In the genomic region with DNA sequence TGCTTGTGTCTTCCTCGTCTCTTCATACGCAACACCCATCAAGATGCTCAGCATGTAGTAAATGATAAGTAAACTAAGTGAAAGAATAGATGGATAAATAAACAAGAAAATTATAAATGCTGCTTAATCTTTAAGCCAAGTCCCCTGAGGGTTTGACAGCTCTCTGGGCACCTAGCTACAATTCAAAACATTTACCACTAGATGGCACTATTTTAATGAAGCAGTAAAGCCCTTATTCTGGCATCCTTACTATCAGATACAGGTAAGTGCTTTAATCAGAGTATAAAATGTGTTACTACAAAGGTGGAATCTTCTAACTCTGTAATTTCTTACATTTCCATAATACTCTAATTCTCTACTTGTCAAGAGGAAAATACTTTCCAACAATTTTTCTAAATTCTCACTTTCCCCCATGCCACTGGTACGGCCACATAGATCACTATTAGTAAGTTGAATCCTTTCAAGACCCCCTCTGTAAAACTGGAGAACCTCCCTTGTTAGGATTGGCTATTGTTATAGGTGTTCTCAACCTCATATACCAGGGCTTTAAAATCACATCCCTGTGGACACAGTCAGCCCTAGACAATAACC, we compare ENCODE assay signal across 8 cellular contexts.
DNase-seq lines count a peak whose midpoint lies in the region; ATAC-seq and TF ChIP-seq lines count a peak whose summit lies in the region.

No MANE protein-coding gene starts in this region.

- no peak overlapping the region for H2BK120ac ChIP-seq in mesenchymal stem cell (ENCODE audit: low read depth, low read length)

- H3K4me3 Mint-ChIP-seq in CD4-positive, CD25-positive, alpha-beta regulatory T cell: no peak overlapping the region
- H3K4me3 Mint-ChIP-seq in chondrocyte (ENCODE audit: unreplicated experiment): no peak overlapping the region

- H3K9ac ChIP-seq in mesenchymal stem cell (ENCODE audit: low read length): no peak overlapping the region

- no peak overlapping the region for H3K27ac ChIP-seq in CD4-positive, CD25-positive, alpha-beta regulatory T cell (ENCODE audit: insufficient read depth, low read length, poor library complexity, severe bottlenecking)
- no peak overlapping the region for H3K27ac ChIP-seq in mesenchymal stem cell (ENCODE audit: low read length, poor library complexity, severe bottlenecking)
- H3K27ac ChIP-seq in effector memory CD4-positive, alpha-beta T cell (ENCODE audit: insufficient read depth, low read length, poor library complexity, severe bottlenecking): no peak overlapping the region

- no peaks in the 10 kb centered on the region for H3K27me3 Mint-ChIP-seq in CD4-positive, CD25-positive, alpha-beta regulatory T cell
- peaks cover 13% of the 10 kb centered on the region for H3K27me3 Mint-ChIP-seq in chondrocyte (ENCODE audit: low read depth)

- H2AK5ac ChIP-seq in mesenchymal stem cell (ENCODE audit: low read length, severe bottlenecking): no peak overlapping the region

- H2BK12ac ChIP-seq in mesenchymal stem cell (ENCODE audit: low read length in 2 of 2): no peak overlapping the region

- no peak overlapping the region for H3K4ac ChIP-seq in mesenchymal stem cell (ENCODE audit: low read depth in 1 of 2, low read length in 2 of 2)

- TF ChIP-seq CTCF in chondrocyte (IDR thresholded peaks at IDR 0.05): peak; percentile 86

- DNase-seq in CD4-positive, CD25-positive, alpha-beta regulatory T cell: peak in 2 of 3 donors; percentile 42 to 46
- peak; percentile 81 for DNase-seq in NCI-H82 (lab: John Stamatoyannopoulos, UW)
- DNase-seq in chondrocyte (ENCODE audit: low spot score): no peak
- DNase-seq in mesenchymal stem cell: peak; percentile 33
- no peak for DNase-seq in effector memory CD4-positive, alpha-beta T cell
- DNase-seq in activated naive CD4-positive, alpha-beta T cell (lab: John Stamatoyannopoulos, UW): no peak

- H3K14ac ChIP-seq in mesenchymal stem cell (ENCODE audit: low read length in 2 of 2): no peak overlapping the region

- ATAC-seq in CD4-positive, CD25-positive, alpha-beta regulatory T cell (ENCODE audit: low read depth in 2 of 2): peak in 1 of 2 donors; percentile 57
- ATAC-seq in GM18909 (IDR thresholded peaks at IDR 0.05; ENCODE audit: poor library complexity, unreplicated experiment): peak; percentile 79
- ATAC-seq in HG03571 (IDR thresholded peaks at IDR 0.05; ENCODE audit: unreplicated experiment): peak; percentile 74

- H2AFZ ChIP-seq in mesenchymal stem cell (ENCODE audit: low read depth, low read length): no peak overlapping the region

- no peak overlapping the region for H3K23ac ChIP-seq in mesenchymal stem cell (ENCODE audit: low read length in 2 of 2)

- H2BK5ac ChIP-seq in mesenchymal stem cell (ENCODE audit: low read depth, low read length, poor library complexity, severe bottlenecking): no peak overlapping the region

- H3K79me1 ChIP-seq in mesenchymal stem cell (replicated peaks; ENCODE audit: low read length, poor library complexity, severe bottlenecking): no peaks in the 10 kb centered on the region

- no peak overlapping the region for H2BK15ac ChIP-seq in mesenchymal stem cell (ENCODE audit: low read depth, poor library complexity, severe bottlenecking)

- H3K27me3 ChIP-seq in CD4-positive, CD25-positive, alpha-beta regulatory T cell (ENCODE audit: control insufficient read depth, insufficient read depth, low read length): no peaks in the 10 kb centered on the region
- peaks cover 0 to 25% of the 10 kb centered on the region in 2 experiments for H3K27me3 ChIP-seq in mesenchymal stem cell (ENCODE audit: control insufficient read depth in 1 of 2, insufficient read depth in 1 of 2, low read length in 2 of 2)
- no peaks in the 10 kb centered on the region for H3K27me3 ChIP-seq in effector memory CD4-positive, alpha-beta T cell (replicated peaks; ENCODE audit: control insufficient read depth, insufficient read depth, low read length, poor library complexity, severe bottlenecking)

- H3K4me2 ChIP-seq in mesenchymal stem cell (ENCODE audit: low read length, poor library complexity, severe bottlenecking): no peak overlapping the region

- no peak overlapping the region for H4K8ac ChIP-seq in mesenchymal stem cell (ENCODE audit: low read length)

- H3K27ac Mint-ChIP-seq in CD4-positive, CD25-positive, alpha-beta regulatory T cell: no peak overlapping the region
- no peak overlapping the region for H3K27ac Mint-ChIP-seq in chondrocyte (ENCODE audit: unreplicated experiment)

- no peak overlapping the region for H3K18ac ChIP-seq in mesenchymal stem cell (ENCODE audit: low read depth in 1 of 2, low read length in 2 of 2)

- H4K91ac ChIP-seq in mesenchymal stem cell (ENCODE audit: low read length): no peak overlapping the region

- no peaks in the 10 kb centered on the region for H3K4me1 Mint-ChIP-seq in CD4-positive, CD25-positive, alpha-beta regulatory T cell
- H3K4me1 Mint-ChIP-seq in chondrocyte (ENCODE audit: low read depth): no peaks in the 10 kb centered on the region

- 71% methylated on average over 1 of the region's 3 CpGs for WGBS in mesenchymal stem cell

- H3K9me3 ChIP-seq in CD4-positive, CD25-positive, alpha-beta regulatory T cell (ENCODE audit: control insufficient read depth in 2 of 2, low read length in 2 of 2): no peaks in the 10 kb centered on the region
- no peaks in the 10 kb centered on the region for H3K9me3 ChIP-seq in mesenchymal stem cell (ENCODE audit: control insufficient read depth, low read length)
- H3K9me3 ChIP-seq in effector memory CD4-positive, alpha-beta T cell (ENCODE audit: control insufficient read depth, low read length): no peaks in the 10 kb centered on the region

- H3K36me3 Mint-ChIP-seq in CD4-positive, CD25-positive, alpha-beta regulatory T cell: no peaks in the 10 kb centered on the region
- H3K36me3 Mint-ChIP-seq in chondrocyte (ENCODE audit: low read depth): no peaks in the 10 kb centered on the region

- H3K4me3 ChIP-seq in CD4-positive, CD25-positive, alpha-beta regulatory T cell (ENCODE audit: low read depth, low read length): no peak overlapping the region
- H3K4me3 ChIP-seq in mesenchymal stem cell (ENCODE audit: insufficient read depth in 1 of 2, low read depth in 1 of 2, low read length in 2 of 2): no peak overlapping the region
- no peak overlapping the region for H3K4me3 ChIP-seq in effector memory CD4-positive, alpha-beta T cell (ENCODE audit: insufficient read depth, low read depth, low read length, poor library complexity, severe bottlenecking)

- no peaks in the 10 kb centered on the region for H3K4me1 ChIP-seq in CD4-positive, CD25-positive, alpha-beta regulatory T cell (ENCODE audit: control insufficient read depth, insufficient read depth, low read length, poor library complexity, severe bottlenecking)
- no peaks in the 10 kb centered on the region for H3K4me1 ChIP-seq in mesenchymal stem cell (ENCODE audit: control insufficient read depth, insufficient read depth, low read depth, low read length)
- H3K4me1 ChIP-seq in effector memory CD4-positive, alpha-beta T cell (ENCODE audit: control insufficient read depth, insufficient read depth, low read length, poor library complexity, severe bottlenecking): no peaks in the 10 kb centered on the region

- H3K36me3 ChIP-seq in CD4-positive, CD25-positive, alpha-beta regulatory T cell (ENCODE audit: control insufficient read depth, insufficient read depth, low read length): no peaks in the 10 kb centered on the region
- no peaks in the 10 kb centered on the region for H3K36me3 ChIP-seq in mesenchymal stem cell (ENCODE audit: control insufficient read depth in 1 of 2, insufficient read depth in 2 of 2, low read depth in 1 of 2, low read length in 2 of 2)
- H3K36me3 ChIP-seq in effector memory CD4-positive, alpha-beta T cell (ENCODE audit: control insufficient read depth, insufficient read depth, low read length): no peaks in the 10 kb centered on the region

- no peaks in the 10 kb centered on the region for H3K9me3 Mint-ChIP-seq in CD4-positive, CD25-positive, alpha-beta regulatory T cell
- H3K9me3 Mint-ChIP-seq in chondrocyte (ENCODE audit: low read depth): no peaks in the 10 kb centered on the region

Comparison
In these comparisons a context has a peak if more than half of its experiments do, and no peak if none do; other contexts are left out.
1. DNase-seq: peak in CD4-positive, CD25-positive, alpha-beta regulatory T cell (2 of 3), NCI-H82 (single experiment) and mesenchymal stem cell (single experiment); none in chondrocyte (single experiment), effector memory CD4-positive, alpha-beta T cell (0 of 3) and activated naive CD4-positive, alpha-beta T cell (0 of 4).